Comparison of ENCODE assay signal across 1 cellular context in the genomic region with DNA sequence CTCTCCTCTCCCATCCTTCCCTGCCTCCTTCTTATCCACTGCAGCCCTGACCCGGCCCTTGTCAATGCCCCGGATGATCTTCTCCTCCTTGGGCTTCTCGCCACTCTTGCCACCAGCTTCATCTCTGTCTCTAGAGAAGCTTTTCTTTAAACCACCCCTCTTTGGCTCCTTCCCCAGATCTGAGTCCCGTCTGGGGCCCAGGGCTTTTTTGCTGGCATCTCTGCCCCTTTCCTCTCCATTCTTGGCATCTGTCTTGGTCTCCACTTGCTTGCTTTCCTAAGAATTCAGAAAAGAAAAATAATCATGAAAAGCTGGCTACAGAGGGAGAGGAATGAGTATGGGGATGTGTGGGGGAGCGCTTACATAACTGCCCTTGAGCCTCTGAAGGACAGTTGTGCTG.
TF ChIP-seq lines count a peak whose summit lies in the region.

No MANE protein-coding gene starts in this region.

TF ChIP-seq in IMR-90, 13 proteins besides CTCF, POLR2A, EP300 and RAD21:
- TF ChIP-seq CHD1 (IDR thresholded peaks at IDR 0.05; ENCODE audit: low read depth, low read length) (no peak), BHLHE40 (IDR thresholded peaks at IDR 0.05; ENCODE audit: low read depth, low read length) (no peak), MAZ (IDR thresholded peaks at IDR 0.05; ENCODE audit: borderline replicate concordance, low read depth, low read length) (no peak), MXI1 (IDR thresholded peaks at IDR 0.05; ENCODE audit: borderline replicate concordance, low read depth, low read length) (no peak), NFE2L2 (IDR thresholded peaks at IDR 0.05; ENCODE audit: low read depth, low read length) (no peak), FOS (IDR thresholded peaks at IDR 0.05; ENCODE audit: low read depth, low read length) (no peak), MAFK (IDR thresholded peaks at IDR 0.05; ENCODE audit: low read depth, low read length) (no peak), SMC3 (IDR thresholded peaks at IDR 0.05; ENCODE audit: low read depth, low read length) (no peak)
- TF ChIP-seq, protein P1, sequence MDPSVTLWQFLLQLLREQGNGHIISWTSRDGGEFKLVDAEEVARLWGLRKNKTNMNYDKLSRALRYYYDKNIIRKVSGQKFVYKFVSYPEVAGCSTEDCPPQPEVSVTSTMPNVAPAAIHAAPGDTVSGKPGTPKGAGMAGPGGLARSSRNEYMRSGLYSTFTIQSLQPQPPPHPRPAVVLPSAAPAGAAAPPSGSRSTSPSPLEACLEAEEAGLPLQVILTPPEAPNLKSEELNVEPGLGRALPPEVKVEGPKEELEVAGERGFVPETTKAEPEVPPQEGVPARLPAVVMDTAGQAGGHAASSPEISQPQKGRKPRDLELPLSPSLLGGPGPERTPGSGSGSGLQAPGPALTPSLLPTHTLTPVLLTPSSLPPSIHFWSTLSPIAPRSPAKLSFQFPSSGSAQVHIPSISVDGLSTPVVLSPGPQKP (IDR thresholded peaks at IDR 0.05; ENCODE audit: borderline replicate concordance, low read depth, low read length) = no peak
